In the genomic region with DNA sequence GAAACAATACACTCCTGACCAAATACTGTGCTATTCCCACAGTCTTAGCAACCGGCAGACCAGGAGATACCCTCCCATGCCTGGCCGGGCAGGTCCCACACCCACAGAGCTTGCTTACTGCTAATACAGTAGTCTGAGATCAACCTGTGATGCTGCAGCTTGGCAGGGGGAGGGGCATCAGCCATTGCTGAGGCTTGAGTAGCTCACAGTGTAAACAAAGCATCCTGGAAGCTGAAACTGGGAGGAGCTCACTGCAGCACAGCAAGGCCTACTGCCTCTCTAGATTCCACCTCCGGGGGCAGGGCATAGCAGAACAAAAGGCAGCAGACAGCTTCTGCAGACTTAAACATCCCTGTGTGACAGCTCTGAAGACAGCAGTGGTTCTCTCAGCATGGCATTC, we compare ENCODE assay signal across 8 cellular contexts.
DNase-seq lines count a peak whose midpoint lies in the region; FAIRE-seq and TF ChIP-seq lines count a peak whose summit lies in the region.
"Not testable (repeated sequence)": the region's sequence is repeated elsewhere in the genome, so short reads cannot be mapped to it uniquely, and the experiment has no call there.

No MANE protein-coding gene starts in this region.

- H3K4me2 ChIP-seq in astrocyte (ENCODE audit: low read length); fibroblast of lung (ENCODE audit: extremely low read depth, insufficient read depth, low read length): not testable (repeated sequence)

- H3K4me3 Mint-ChIP-seq in HFFc6; astrocyte (ENCODE audit: unreplicated experiment): not testable (repeated sequence)

- not testable (repeated sequence) for H3K27ac ChIP-seq in astrocyte (ENCODE audit: low read depth, low read length); fibroblast of lung (ENCODE audit: insufficient read depth, low read length)

- H3K4me1 ChIP-seq in NT2/D1 (ENCODE audit: insufficient read depth, insufficient read length); astrocyte (ENCODE audit: insufficient read depth, low read length); fibroblast of lung (ENCODE audit: control insufficient read depth, extremely low read depth, insufficient read depth, low read length): not testable (repeated sequence)

- TF ChIP-seq CTCF in HFFc6 (IDR thresholded peaks at IDR 0.05), result peak; percentile 43
- TF ChIP-seq CTCF in astrocyte (IDR thresholded peaks at IDR 0.05; ENCODE audit: insufficient read depth, low read depth, low read length); fibroblast of lung (conservative IDR thresholded peaks at IDR 0.05 in 1 of 2, IDR thresholded peaks at IDR 0.05 in 1 of 2; ENCODE audit: low read depth in 1 of 2, low read length in 2 of 2): not testable (repeated sequence)

- H3K9me3 ChIP-seq in NT2/D1 (ENCODE audit: insufficient read depth, low read length); astrocyte (ENCODE audit: insufficient read depth, low read depth, low read length); fibroblast of lung (ENCODE audit: control insufficient read depth, insufficient read depth, low read depth, low read length): not testable (repeated sequence)

- DNase-seq in Caki2 (ENCODE audit: low read depth) (peak; percentile 68), HFFc6 (peak; percentile 83), NCI-H2029 (lab: John Stamatoyannopoulos, UW) (peak; percentile 76), NT2/D1 (ENCODE audit: low read depth, low spot score) (peak; percentile 94), astrocyte (ENCODE audit: low read depth) (peak; percentile 11), fibroblast of lung (ENCODE audit: low read depth in 2 of 2) (peak; percentile 41 to 48), iris pigment epithelial cell (ENCODE audit: low read depth) (peak; percentile 72), skeletal muscle cell (ENCODE audit: low read depth) (peak; percentile 28)

- not testable (repeated sequence) for H3K9ac ChIP-seq in NT2/D1 (ENCODE audit: insufficient read length, low read depth); astrocyte (ENCODE audit: low read length); fibroblast of lung (ENCODE audit: insufficient read depth, low read length)

- in situ Hi-C loops in Caki2 (cut with HindIII; ENCODE audit: low pct_unique_long_range_greater_than_20kb, low sequenced_read_pairs), result not testable (repeated sequence)

- H4K20me1 ChIP-seq in astrocyte (ENCODE audit: insufficient read depth, low read length); fibroblast of lung (ENCODE audit: control insufficient read depth, extremely low read depth, insufficient read depth, low read length): not testable (repeated sequence)

- H3K27me3 Mint-ChIP-seq in HFFc6 (ENCODE audit: insufficient read depth); astrocyte (ENCODE audit: low read depth, unreplicated experiment): not testable (repeated sequence)

- H2AFZ ChIP-seq in astrocyte (ENCODE audit: low read depth, low read length), result not testable (repeated sequence)
- H2AFZ ChIP-seq in fibroblast of lung (ENCODE audit: low read length), result peak overlapping the region; percentile 75

- not testable (repeated sequence) for H3K4me3 ChIP-seq in NT2/D1 (ENCODE audit: insufficient read length, low read depth); astrocyte (ENCODE audit: insufficient read depth, low read depth, low read length); fibroblast of lung (replicated peaks in 1 of 4; ENCODE audit: control extremely low read depth in 1 of 4, insufficient read depth in 1 of 4, low read depth in 3 of 4, low read length in 4 of 4); skeletal muscle cell (ENCODE audit: low read depth, low read length)

- H3K9me3 Mint-ChIP-seq in HFFc6; astrocyte (ENCODE audit: unreplicated experiment): not testable (repeated sequence)

- H3K27me3 ChIP-seq in NT2/D1 (ENCODE audit: insufficient read depth, insufficient read length); astrocyte (ENCODE audit: insufficient read depth, low read length); fibroblast of lung (ENCODE audit: control insufficient read depth, insufficient read depth, low read length): not testable (repeated sequence)

- H3K4me1 Mint-ChIP-seq in HFFc6 (ENCODE audit: low read depth), result peaks cover 29% of the 10 kb centered on the region
- H3K4me1 Mint-ChIP-seq in astrocyte (ENCODE audit: low read depth, unreplicated experiment), result not testable (repeated sequence)

- not testable (repeated sequence) for H3K27ac Mint-ChIP-seq in HFFc6; astrocyte (ENCODE audit: unreplicated experiment)

- not testable (repeated sequence) for H3K36me3 ChIP-seq in NT2/D1 (ENCODE audit: insufficient read depth, insufficient read length, low read length); astrocyte (ENCODE audit: insufficient read depth, low read length); fibroblast of lung (ENCODE audit: control insufficient read depth, insufficient read depth, low read length)

- FAIRE-seq in astrocyte (lab: Jason Lieb, UNC), result not testable (repeated sequence)

- not testable (repeated sequence) for H3K79me2 ChIP-seq in astrocyte (ENCODE audit: insufficient read depth, low read length); fibroblast of lung (ENCODE audit: control insufficient read depth, insufficient read depth, low read length)

- H3K36me3 Mint-ChIP-seq in HFFc6 (ENCODE audit: low read depth); astrocyte (ENCODE audit: low read depth, unreplicated experiment): not testable (repeated sequence)

Comparison
In these comparisons a context has a peak if more than half of its experiments do, and no peak if none do; other contexts are left out.
1. DNase-seq: peak in every context shown above with its lines; median percentile 94 in NT2/D1; 83 in HFFc6; 76 in NCI-H2029; 72 in iris pigment epithelial cell; 68 in Caki2; 44 in fibroblast of lung; 28 in skeletal muscle cell; 11 in astrocyte.